10 cellular contexts compared by ENCODE assay signal in the genomic region with DNA sequence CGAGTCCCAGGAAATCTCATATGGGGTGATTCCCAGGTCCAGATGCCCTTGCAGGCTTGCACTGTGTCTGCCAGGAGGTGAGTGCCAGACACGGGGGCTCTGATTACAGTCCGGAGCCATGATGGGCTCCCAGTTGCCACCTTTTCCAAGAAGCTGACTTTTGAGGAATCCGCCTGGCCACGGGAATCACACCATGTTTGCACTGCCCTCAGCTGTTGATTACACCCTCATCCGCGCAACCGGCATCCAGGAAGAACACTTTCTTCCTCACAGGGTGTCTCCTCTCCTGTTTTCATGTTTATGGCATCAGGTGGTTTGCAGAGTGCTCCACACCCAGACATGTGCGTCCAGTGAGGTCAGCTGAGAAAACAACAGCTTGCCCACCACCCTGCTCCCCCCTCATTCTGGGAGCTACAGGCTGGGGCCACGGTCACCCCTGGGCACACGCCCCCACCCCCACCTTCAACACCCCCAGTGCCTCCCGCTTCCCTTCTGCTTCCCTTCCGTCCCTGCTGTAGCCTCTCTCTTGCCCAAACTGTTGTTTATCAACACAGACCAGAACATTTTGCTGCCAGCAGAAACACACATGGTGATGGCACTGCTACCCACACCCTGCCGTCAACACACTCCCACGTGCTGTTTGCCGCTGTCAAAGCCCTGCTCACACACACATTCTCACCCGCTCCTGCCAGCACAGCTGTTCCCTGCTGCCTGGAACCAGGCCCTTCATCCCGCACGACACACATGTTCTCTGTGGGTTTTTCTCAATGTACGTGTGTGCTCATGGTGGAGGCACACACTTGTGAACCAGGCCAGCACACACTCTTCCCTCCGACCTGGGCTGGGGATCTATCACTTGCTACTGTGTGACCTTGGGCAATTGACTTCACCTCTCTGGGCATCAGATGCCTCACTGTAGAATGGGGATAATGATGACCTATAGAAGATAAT. TPM values are rescaled to one million over a fixed set of nuclear protein-coding genes. Genes with fewer than 3 reads are reported as not detected.
DNase-seq lines count a peak whose midpoint lies in the region; ATAC-seq and TF ChIP-seq lines count a peak whose summit lies in the region.
"Had no signal": no experiment of that assay in that cellular context is flagged by ENCODE, and none has a peak within 500 bp of the region (broad histone marks: within the 10 kb centered on the region; RNA-seq: fewer than 3 reads in every experiment).

No MANE protein-coding gene starts in this region.

- H3K4me3 ChIP-seq in CD4-positive, CD25-positive, alpha-beta regulatory T cell (ENCODE audit: low read depth, low read length) = no peak overlapping the region

- H3K27me3 ChIP-seq in CD4-positive, CD25-positive, alpha-beta regulatory T cell (ENCODE audit: control insufficient read depth, insufficient read depth, low read length) = no peaks in the 10 kb centered on the region
- H3K27me3 ChIP-seq: neutrophil had no signal

- no peaks in the 10 kb centered on the region for H3K36me3 Mint-ChIP-seq in CD4-positive, CD25-positive, alpha-beta regulatory T cell
- no peaks in the 10 kb centered on the region for H3K36me3 Mint-ChIP-seq in activated T-cell treated with anti-CD3 and anti-CD28 coated beads, Interleukin-2, amount 50 U/mL, for 4 hours (ENCODE audit: insufficient read depth)

- H3K4me3 Mint-ChIP-seq in CD4-positive, CD25-positive, alpha-beta regulatory T cell = peak overlapping the region in 1 of 4 donors; percentile 17
- no peak overlapping the region for H3K4me3 Mint-ChIP-seq in activated T-cell treated with anti-CD3 and anti-CD28 coated beads, Interleukin-2, amount 50 U/mL, for 4 hours

- peaks cover 11 to 61% (median 28%) of the 10 kb centered on the region in 4 donors for H3K4me1 Mint-ChIP-seq in CD4-positive, CD25-positive, alpha-beta regulatory T cell
- peaks cover 66% of the 10 kb centered on the region for H3K4me1 Mint-ChIP-seq in activated T-cell treated with anti-CD3 and anti-CD28 coated beads, Interleukin-2, amount 50 U/mL, for 4 hours (ENCODE audit: low read depth)

- no peaks in the 10 kb centered on the region for H3K36me3 ChIP-seq in CD4-positive, CD25-positive, alpha-beta regulatory T cell (ENCODE audit: control insufficient read depth, insufficient read depth, low read length)
- H3K36me3 ChIP-seq: neutrophil had no signal

- no peak for TF ChIP-seq CTCF in RWPE1 (conservative IDR thresholded peaks at IDR 0.05; ENCODE audit: low read depth)

- peak in 1 of 2 donors; percentile 29 for ATAC-seq in CD4-positive, CD25-positive, alpha-beta regulatory T cell (ENCODE audit: low read depth in 2 of 2)
- ATAC-seq in activated T-cell treated with anti-CD3 and anti-CD28 coated beads, Interleukin-2, amount 50 U/mL, for 4 hours = no peak

- no peak for DNase-seq in CD4-positive, CD25-positive, alpha-beta regulatory T cell
- DNase-seq in RWPE1 (ENCODE audit: low spot score) (no peak), fibroblast of gingiva (ENCODE audit: low read depth) (peak; percentile 49), occipital lobe (lab: John Stamatoyannopoulos, UW) (peak; percentile 76), islet precursor cell (no peak), NCI-H1105 treated with DMSO at 0.1 percent for 48 hours (lab: John Stamatoyannopoulos, UW) (no peak), NCI-H1092 treated with DMSO at 0.1 percent for 48 hours (lab: John Stamatoyannopoulos, UW) (no peak)
- no peak for DNase-seq in activated T-cell treated with anti-CD3 and anti-CD28 coated beads, Interleukin-2, amount 50 U/mL, for 4 hours
- DNase-seq: KG1 had no signal

- CTCF ChIA-PET in RWPE1 (lab: Yijun Ruan, JAX) = interaction anchor here (0.5 kb wide), 1 partner anchor 185 kb away, joined by 4 read pairs; no protein-coding TSS in a partner anchor

- no peaks in the 10 kb centered on the region for H3K27me3 Mint-ChIP-seq in CD4-positive, CD25-positive, alpha-beta regulatory T cell
- no peaks in the 10 kb centered on the region for H3K27me3 Mint-ChIP-seq in activated T-cell treated with anti-CD3 and anti-CD28 coated beads, Interleukin-2, amount 50 U/mL, for 4 hours (ENCODE audit: low read depth)

- peaks cover 15% of the 10 kb centered on the region for H3K4me1 ChIP-seq in CD4-positive, CD25-positive, alpha-beta regulatory T cell (ENCODE audit: control insufficient read depth, insufficient read depth, low read length, poor library complexity, severe bottlenecking)

- no peaks in the 10 kb centered on the region for H3K9me3 ChIP-seq in CD4-positive, CD25-positive, alpha-beta regulatory T cell (ENCODE audit: control insufficient read depth in 2 of 2, low read length in 2 of 2)
- H3K9me3 ChIP-seq: neutrophil had no signal

- POLR2A ChIA-PET in RWPE1 (lab: Yijun Ruan, JAX; ENCODE audit: low non-redundant PET) = interaction anchor here (1.3 kb wide), 1 partner anchor 12 kb away, joined by 8 read pairs; no protein-coding TSS in a partner anchor

- no peaks in the 10 kb centered on the region for H3K9me3 Mint-ChIP-seq in CD4-positive, CD25-positive, alpha-beta regulatory T cell
- H3K9me3 Mint-ChIP-seq in activated T-cell treated with anti-CD3 and anti-CD28 coated beads, Interleukin-2, amount 50 U/mL, for 4 hours = no peaks in the 10 kb centered on the region

- H3K27ac ChIP-seq in CD4-positive, CD25-positive, alpha-beta regulatory T cell (ENCODE audit: insufficient read depth, low read length, poor library complexity, severe bottlenecking) = no peak overlapping the region
- peak overlapping the region; percentile 77 for H3K27ac ChIP-seq in RWPE1

- peak overlapping the region; percentile 29 to 88 (median 74) for H3K27ac Mint-ChIP-seq in CD4-positive, CD25-positive, alpha-beta regulatory T cell

RNA-seq across cellular contexts. Expression of a gene that starts 35.8 kb away (rescaled TPM):
- 403 TPM for total RNA-seq in CD4-positive, CD25-positive, alpha-beta regulatory T cell
- 100 to 1,000 TPM in 1 of 4 donors, 10 to 100 TPM in 3; 62.1 to 123 (median 76.6) TPM for polyA plus RNA-seq in CD4-positive, CD25-positive, alpha-beta regulatory T cell
- 30.6 TPM for total RNA-seq in occipital lobe
- total RNA-seq in activated T-cell treated with anti-CD3 and anti-CD28 coated beads, Interleukin-2, amount 50 U/mL, for 4 hours = 100 to 1,000 TPM; 240 to 268 (median 263) TPM

RNA-seq across cellular contexts. Expression of a gene that starts 45.2 kb away (rescaled TPM):
- total RNA-seq in CD4-positive, CD25-positive, alpha-beta regulatory T cell = 40.2 TPM
- polyA plus RNA-seq in CD4-positive, CD25-positive, alpha-beta regulatory T cell = 10 to 100 TPM; 17.8 to 24.4 (median 19.9) TPM
- total RNA-seq in occipital lobe = 12.2 TPM
- 10 to 100 TPM; 32.6 to 39.4 (median 35.4) TPM for total RNA-seq in activated T-cell treated with anti-CD3 and anti-CD28 coated beads, Interleukin-2, amount 50 U/mL, for 4 hours

Comparison
In these comparisons a context has a peak if more than half of its experiments do, and no peak if none do; other contexts are left out.
1. DNase-seq: peak in fibroblast of gingiva (single experiment) and occipital lobe (single experiment); none in CD4-positive, CD25-positive, alpha-beta regulatory T cell (0 of 3), RWPE1 (single experiment), islet precursor cell (single experiment), NCI-H1105 treated with DMSO at 0.1 percent for 48 hours (single experiment), NCI-H1092 treated with DMSO at 0.1 percent for 48 hours (single experiment) and activated T-cell treated with anti-CD3 and anti-CD28 coated beads, Interleukin-2, amount 50 U/mL, for 4 hours (single experiment).